ENCODE assay signal across 8 cellular contexts in genomic region chr15:76150971-76151598, GRCh38.
DNase-seq lines count a peak whose midpoint lies in the region; ATAC-seq and TF ChIP-seq lines count a peak whose summit lies in the region.

No MANE protein-coding gene starts in this region.

- ATAC-seq in GM21526 (IDR thresholded peaks at IDR 0.05; ENCODE audit: low FRiP score, unreplicated experiment), result peak; percentile 72

- no peak for TF ChIP-seq POLR2A in transverse colon (IDR thresholded peaks at IDR 0.05)

- intact Hi-C loops in transverse colon (cut with DNase I; ENCODE audit: low total_unique reads), result no loop called here

- TF ChIP-seq EP300 in transverse colon (IDR thresholded peaks at IDR 0.05; ENCODE audit: low read depth), result no peak

- H3K4me3 ChIP-seq in DOHH2 (ENCODE audit: low read length), result no peak overlapping the region
- no peak overlapping the region for H3K4me3 ChIP-seq in parathyroid adenoma (ENCODE audit: low read depth, low read length)
- H3K4me3 ChIP-seq in transverse colon, result no peak overlapping the region

- H3K36me3 ChIP-seq in DOHH2 (ENCODE audit: control insufficient read depth, low read length) (no peaks in the 10 kb centered on the region), parathyroid adenoma (ENCODE audit: control insufficient read depth, insufficient read depth, low read length) (no peaks in the 10 kb centered on the region), transverse colon (no peaks in the 10 kb centered on the region)

- H2AFZ ChIP-seq in parathyroid adenoma, result no peak overlapping the region

- in situ Hi-C loops in transverse colon (cut with MboI; ENCODE audit: low pct_ligation_motif_present in 1 of 4, low pct_unique_long_range_greater_than_20kb in 1 of 4, low sequenced_read_pairs in 3 of 4), result no loop called here

- no peaks in the 10 kb centered on the region; the same call in 1 of the 2 replicates for H4K20me1 ChIP-seq in DOHH2 (ENCODE audit: control insufficient read depth, insufficient read depth, low read depth, low read length)

- H3K9ac ChIP-seq in parathyroid adenoma, result no peak overlapping the region

- TF ChIP-seq CTCF in DOHH2 (IDR thresholded peaks at IDR 0.05; ENCODE audit: low read depth, low read length, poor library complexity, severe bottlenecking) (peak; percentile 88), parathyroid adenoma (IDR thresholded peaks at IDR 0.05) (peak; percentile 50), transverse colon (IDR thresholded peaks at IDR 0.05) (peak; percentile 73 to 89 (median 88))

- H3K4me1 ChIP-seq in DOHH2 (ENCODE audit: control insufficient read depth, low read length) (peaks cover 11% of the 10 kb centered on the region), parathyroid adenoma (no peaks in the 10 kb centered on the region), transverse colon (peaks cover 0 to 14% (median 13%) of the 10 kb centered on the region in 4 donors)

- no peaks in the 10 kb centered on the region for H3K9me2 ChIP-seq in DOHH2 (replicated peaks; ENCODE audit: control insufficient read depth, low read length)

- H3K4me2 ChIP-seq in DOHH2 (ENCODE audit: low read length) (peak overlapping the region; percentile 50), parathyroid adenoma (ENCODE audit: low read length) (no peak overlapping the region)

- H3K27me3 ChIP-seq in DOHH2 (ENCODE audit: control insufficient read depth, low read length) (peaks cover 15% of the 10 kb centered on the region), parathyroid adenoma (ENCODE audit: control insufficient read depth, insufficient read depth, low read length) (no peaks in the 10 kb centered on the region), transverse colon (peaks cover 7% of the 10 kb centered on the region)

- DNase-seq in HuH-7 (ENCODE audit: low spot score), result peak; percentile 91
- DNase-seq in SHP77 treated with DMSO at 0.1 percent for 48 hours (lab: John Stamatoyannopoulos, UW), result peak; percentile 48
- DNase-seq in activated gamma-delta T cell treated with anti-CD3 and anti-CD28 coated beads, Interleukin-2, amount 50 U/mL, for 16 hours (ENCODE audit: low read depth), result peak; percentile 61
- peak; percentile 81 for DNase-seq in germinal center (ENCODE audit: low spot score)
- peak; percentile 76 for DNase-seq in transverse colon

- H3K27ac ChIP-seq in DOHH2 (ENCODE audit: low read depth, low read length) (no peak overlapping the region), parathyroid adenoma (no peak overlapping the region), transverse colon (no peak overlapping the region)

- H3F3A ChIP-seq in DOHH2 (ENCODE audit: control insufficient read depth, insufficient read depth), result no peaks in the 10 kb centered on the region

- H3K9me3 ChIP-seq in DOHH2 (ENCODE audit: control insufficient read depth, insufficient read depth, low read length) (no peaks in the 10 kb centered on the region), parathyroid adenoma (ENCODE audit: control insufficient read depth, low read length) (no peaks in the 10 kb centered on the region), transverse colon (no peaks in the 10 kb centered on the region)

- 0 to 13% methylated on average over 4 to 9 of the region's 9 CpGs for WGBS in transverse colon (ENCODE audit: low coverage in 1 of 2), 2 donors

- H3K79me2 ChIP-seq in DOHH2 (ENCODE audit: control insufficient read depth, low read length) (no peaks in the 10 kb centered on the region), parathyroid adenoma (no peaks in the 10 kb centered on the region)
